21 cellular contexts compared by ENCODE assay signal in the genomic region with DNA sequence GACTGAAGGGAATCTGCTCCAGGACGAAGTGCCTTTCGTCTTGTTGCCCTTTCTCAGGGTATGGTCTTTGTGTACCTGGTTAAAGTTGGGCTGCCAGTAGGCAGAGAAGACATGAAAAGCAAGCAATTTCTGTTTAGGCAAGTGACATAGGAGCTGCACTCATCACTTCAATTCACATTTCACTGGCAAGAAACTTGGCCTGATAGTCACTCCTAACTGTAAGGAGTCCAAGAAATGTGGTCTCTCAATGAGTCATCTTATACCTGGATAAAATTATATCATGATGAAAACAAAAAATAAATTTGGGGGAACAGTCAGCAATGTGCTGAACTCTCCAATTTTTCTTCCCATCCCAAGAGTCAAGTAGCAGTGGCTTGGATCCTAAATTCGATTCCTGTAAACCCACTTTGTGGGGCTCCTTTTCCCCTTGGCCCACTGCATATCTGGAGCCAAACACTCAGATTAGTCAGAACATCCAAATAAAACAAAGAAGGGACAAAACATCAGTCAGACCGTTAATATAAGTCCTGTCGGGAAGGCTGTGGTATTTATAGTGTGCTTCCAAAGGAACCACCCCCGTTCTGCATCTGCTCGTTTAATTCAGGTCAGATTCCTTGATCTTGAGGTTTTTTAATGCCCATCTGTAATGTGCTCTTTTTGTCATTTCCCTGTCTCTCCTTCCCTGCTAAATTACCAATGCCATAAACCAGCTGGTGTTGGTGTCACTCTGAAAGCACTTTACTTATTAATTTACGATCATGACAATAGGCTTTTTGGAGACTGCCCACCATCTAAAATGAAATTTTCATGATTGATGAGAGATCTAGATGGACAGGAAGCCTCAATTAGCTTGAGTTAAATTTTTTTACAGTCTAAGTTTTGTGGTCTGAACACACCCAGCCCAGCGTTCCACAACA. TPM values are rescaled to one million over a fixed set of nuclear protein-coding genes. Genes with fewer than 3 reads are reported as not detected.
DNase-seq lines count a peak whose midpoint lies in the region; ATAC-seq and TF ChIP-seq lines count a peak whose summit lies in the region.
"Had no signal": no experiment of that assay in that cellular context is flagged by ENCODE, and none has a peak within 500 bp of the region (broad histone marks: within the 10 kb centered on the region; RNA-seq: fewer than 3 reads in every experiment).

No MANE protein-coding gene starts in this region.

- no peak overlapping the region for H3K4me3 ChIP-seq in HEK293 (ENCODE audit: low read depth, low read length)
- peak overlapping the region; percentile 49 for H3K4me3 ChIP-seq in coronary artery
- H3K4me3 ChIP-seq in MM.1S (ENCODE audit: low read length) = no peak overlapping the region
- H3K4me3 ChIP-seq: body of pancreas had no signal

- H3K27ac ChIP-seq in HEK293 (ENCODE audit: extremely low read depth, low read depth, low read length) = no peak overlapping the region
- H3K27ac ChIP-seq in coronary artery = peak overlapping the region in 1 of 2 donors; percentile 63
- H3K27ac ChIP-seq in MM.1S (ENCODE audit: low read length) = no peak overlapping the region
- H3K27ac ChIP-seq: body of pancreas had no signal

- no peaks in the 10 kb centered on the region for H4K20me1 ChIP-seq in MM.1S (ENCODE audit: insufficient read depth, low read length)

- POLR2A ChIA-PET in HEK293 (lab: Yijun Ruan, JAX) = interaction anchor here (1.3 to 1.9 kb wide), 2 partner anchors 76 to 142 kb away, joined by 3 to 5 read pairs; partner anchors contain the start of genes PM20D2 and PNRC1

- intact Hi-C loops in sciatic nerve (cut with DNase I) = no loop called here

- TF ChIP-seq POLR2A in erythroblast (IDR thresholded peaks at IDR 0.05; ENCODE audit: low read length) = no peak

- H3K9me3 ChIP-seq in HEK293 (ENCODE audit: control insufficient read depth, insufficient read depth, low read depth, low read length) (no peaks in the 10 kb centered on the region), MM.1S (replicated peaks; ENCODE audit: insufficient read depth, low read length) (no peaks in the 10 kb centered on the region)
- H3K9me3 ChIP-seq: body of pancreas had no signal

- no peaks in the 10 kb centered on the region for H3F3A ChIP-seq in MM.1S (ENCODE audit: insufficient read depth, low read length)

- H3K36me3 ChIP-seq in HEK293 (ENCODE audit: control insufficient read depth in 2 of 2, insufficient read depth in 1 of 2, low read length in 2 of 2) (no peaks in the 10 kb centered on the region), MM.1S (replicated peaks; ENCODE audit: insufficient read depth, low read length) (no peaks in the 10 kb centered on the region)

- H3K9me2 ChIP-seq in MM.1S (replicated peaks; ENCODE audit: insufficient read depth, low read length) = no peaks in the 10 kb centered on the region

- H3K79me2 ChIP-seq in MM.1S (ENCODE audit: low read length) = no peaks in the 10 kb centered on the region

- CTCF ChIA-PET in HEK293 (lab: Yijun Ruan, JAX) = interaction anchor here (0.7 kb wide), 1 partner anchor 16 kb away, joined by 4 read pairs; no protein-coding TSS in a partner anchor

- no peak overlapping the region for H3K4me2 ChIP-seq in MM.1S (ENCODE audit: low read depth, low read length)

- H3K27me3 ChIP-seq in MM.1S (replicated peaks; ENCODE audit: insufficient read depth, low read length) = no peaks in the 10 kb centered on the region
- H3K27me3 ChIP-seq: body of pancreas had no signal

- peak; percentile 27 for DNase-seq in OCI-M1 (lab: John Stamatoyannopoulos, UW)
- DNase-seq in coronary artery (ENCODE audit: low spot score) = no peak
- no peak for DNase-seq in sciatic nerve (ENCODE audit: low spot score)
- no peak for DNase-seq in erythroblast (lab: John Stamatoyannopoulos, UW)
- no peak for DNase-seq in hepatic stellate cell (ENCODE audit: low spot score)
- DNase-seq in MM.1S = no peak
- no peak for DNase-seq in D341Med (ENCODE audit: low spot score)
- DNase-seq: activated CD4-positive, alpha-beta T cell treated with anti-CD3 and anti-CD28 coated beads for 4 hours; activated CD8-positive, alpha-beta memory T cell treated with anti-CD3 and anti-CD28 coated beads, Interleukin-2, amount 50 U/mL, for 48 hours; activated gamma-delta T cell treated with Interleukin-2 at 50 U/mL for 16 hours; body of pancreas; DMS153; head of caudate nucleus; Karpas-422; NCI-H510A; stimulated activated CD4-positive, alpha-beta T cell treated with anti-CD3 and anti-CD28 coated beads, Interleukin-15, amount 100 ng/mL, for 24 hours; stimulated activated naive CD4-positive, alpha-beta T cell had no signal

- no peak overlapping the region for H3K9ac ChIP-seq in MM.1S (ENCODE audit: low read length)

- peak; percentile 24 for ATAC-seq in sciatic nerve
- ATAC-seq: body of pancreas had no signal

- no peak for TF ChIP-seq CTCF in HEK293 (tag by site-specific recombination; IDR thresholded peaks at IDR 0.05)
- no peak for TF ChIP-seq CTCF in coronary artery (IDR thresholded peaks at IDR 0.05)
- no peak for TF ChIP-seq CTCF in MM.1S (IDR thresholded peaks at IDR 0.05; ENCODE audit: low read length)

- no peak overlapping the region for H2AFZ ChIP-seq in MM.1S (ENCODE audit: low read length)

- H3K4me1 ChIP-seq in HEK293 (ENCODE audit: control insufficient read depth, insufficient read depth, low read length) (peaks cover 6% of the 10 kb centered on the region; the same call in 1 of the 2 replicates), MM.1S (ENCODE audit: low read length) (peaks cover 4% of the 10 kb centered on the region; the same call in 1 of the 2 replicates)
- H3K4me1 ChIP-seq: body of pancreas had no signal

TF ChIP-seq in HEK293, 187 proteins besides CTCF, POLR2A, EP300 and RAD21 (continues in another document):
- TF ChIP-seq ZBTB48 (tag by site-specific recombination; IDR thresholded peaks at IDR 0.05) = no peak
- 0 out of 2 replicates have a peak, but pooled peaks have one; percentile 17 for TF ChIP-seq KLF10 (tag by site-specific recombination; IDR thresholded peaks at IDR 0.05)
- TF ChIP-seq ZNF549 (tag by site-specific recombination; IDR thresholded peaks at IDR 0.05) = no peak
- peak; percentile 78 for TF ChIP-seq FEZF1 (tag by site-specific recombination; IDR thresholded peaks at IDR 0.05)
- no peak for TF ChIP-seq ZNF707 (tag by site-specific recombination; IDR thresholded peaks at IDR 0.05)
- no peak for TF ChIP-seq ZNF324 (tag by site-specific recombination; IDR thresholded peaks at IDR 0.05)
- TF ChIP-seq ZNF660 (tag by site-specific recombination; IDR thresholded peaks at IDR 0.05) = 0 out of 2 replicates have a peak, but pooled peaks have one; percentile 30
- TF ChIP-seq PRDM6 (tag by site-specific recombination; IDR thresholded peaks at IDR 0.05) = peak; percentile 83
- no peak for TF ChIP-seq ZNF830 (tag by site-specific recombination; IDR thresholded peaks at IDR 0.05; ENCODE audit: low read depth)
- TF ChIP-seq ZNF184 (tag by site-specific recombination; IDR thresholded peaks at IDR 0.05) = 0 out of 2 replicates have a peak, but pooled peaks have one; percentile 7
- peak; percentile 12; the same call in 1 of the 2 replicates for TF ChIP-seq ZNF335 (tag by site-specific recombination; conservative IDR thresholded peaks at IDR 0.05)
- no peak for TF ChIP-seq MZF1 (tag by site-specific recombination; IDR thresholded peaks at IDR 0.05; ENCODE audit: borderline replicate concordance)
- TF ChIP-seq, protein P1, sequence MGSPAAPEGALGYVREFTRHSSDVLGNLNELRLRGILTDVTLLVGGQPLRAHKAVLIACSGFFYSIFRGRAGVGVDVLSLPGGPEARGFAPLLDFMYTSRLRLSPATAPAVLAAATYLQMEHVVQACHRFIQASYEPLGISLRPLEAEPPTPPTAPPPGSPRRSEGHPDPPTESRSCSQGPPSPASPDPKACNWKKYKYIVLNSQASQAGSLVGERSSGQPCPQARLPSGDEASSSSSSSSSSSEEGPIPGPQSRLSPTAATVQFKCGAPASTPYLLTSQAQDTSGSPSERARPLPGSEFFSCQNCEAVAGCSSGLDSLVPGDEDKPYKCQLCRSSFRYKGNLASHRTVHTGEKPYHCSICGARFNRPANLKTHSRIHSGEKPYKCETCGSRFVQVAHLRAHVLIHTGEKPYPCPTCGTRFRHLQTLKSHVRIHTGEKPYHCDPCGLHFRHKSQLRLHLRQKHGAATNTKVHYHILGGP (tag by site-specific recombination; IDR thresholded peaks at IDR 0.05) = no peak
- no peak for TF ChIP-seq ZNF677 (tag by site-specific recombination; IDR thresholded peaks at IDR 0.05)
- TF ChIP-seq ZBTB44 (tag by site-specific recombination; IDR thresholded peaks at IDR 0.05) = no peak

RNA-seq across cellular contexts. Expression of gene GABRR1, which starts 5.1 kb away (rescaled TPM):
- total RNA-seq in sciatic nerve = 0.27 TPM
- total RNA-seq: body of pancreas; HT-29; natural killer cell treated with Interleukin-12 subunit alpha and Interleukin-12 subunit beta and Interleukin-15 and Interleukin-18, amount 100 ng/mL, for 72 hours; progenitor cell of endocrine pancreas had no signal
